ENCODE assay signal across 25 cellular contexts in genomic region chr11:9130297-9130696, GRCh38. TPM values are rescaled to one million over a fixed set of nuclear protein-coding genes. Genes with fewer than 3 reads are reported as not detected.
DNase-seq lines count a peak whose midpoint lies in the region; ATAC-seq, FAIRE-seq and TF ChIP-seq lines count a peak whose summit lies in the region.
"Had no signal": no experiment of that assay in that cellular context is flagged by ENCODE, and none has a peak within 500 bp of the region (broad histone marks: within the 10 kb centered on the region; RNA-seq: fewer than 3 reads in every experiment).

No MANE protein-coding gene starts in this region.

- RAD21 ChIA-PET in GM12878 (lab: Charles Lee; ENCODE audit: unreplicated experiment), result interaction anchor here (0.7 to 1.5 kb wide), 8 partner anchors 12 to 471 kb away, joined by 3 to 7 read pairs (median 3); no protein-coding TSS in a partner anchor

- no peaks in the 10 kb centered on the region for H4K20me1 ChIP-seq in GM12878 (ENCODE audit: control insufficient read depth, insufficient read depth)

- no peak for TF ChIP-seq POLR2A in GM12892 (IDR thresholded peaks at IDR 0.05; ENCODE audit: low read depth, low read length)
- TF ChIP-seq POLR2A in GM12878 (IDR thresholded peaks at IDR 0.05; ENCODE audit: low read depth, low read length), result no peak

- TF ChIP-seq RAD21 in GM12878 (IDR thresholded peaks at IDR 0.05; ENCODE audit: insufficient read depth, low read depth, low read length), result no peak

- H3K9me3 ChIP-seq in GM12878 (replicated peaks; ENCODE audit: control insufficient read depth, insufficient read depth, low read length), result no peaks in the 10 kb centered on the region
- H3K9me3 ChIP-seq: BLaER1 treated with 17β-estradiol and CSF1 and Interleukin-3, amounts not matched to agents 10 nM and 100 nM; MG63; sigmoid colon; SJCRH30 had no signal

- no peak overlapping the region for H3K27ac ChIP-seq in GM12878 (ENCODE audit: control insufficient read depth, insufficient read depth)
- H3K27ac ChIP-seq: BLaER1 treated with 17β-estradiol and CSF1 and Interleukin-3, amounts not matched to agents 10 nM and 100 nM; neural progenitor cell; sigmoid colon; SJCRH30; VCaP had no signal

- DNase-seq in AML-193 (lab: John Stamatoyannopoulos, UW), result peak; percentile 21 to 31
- DNase-seq in GM12892 (ENCODE audit: insufficient read length), result no peak
- DNase-seq in NAMALWA (ENCODE audit: low spot score), result peak; percentile 38
- DNase-seq in GM12878 (ENCODE audit: low read depth, low spot score), result no peak
- no peak for DNase-seq in cerebellum (ENCODE audit: low spot score)
- DNase-seq in T-helper 9 cell, result no peak
- no peak for DNase-seq in retina
- DNase-seq: activated CD4-positive, alpha-beta T cell treated with anti-CD3 and anti-CD28 coated beads, Interleukin-2, amount 10 ng/mL, durations not matched to agents 7 days and 5 days; activated naive CD8-positive, alpha-beta T cell treated with anti-CD3 and anti-CD28 coated beads, Interleukin-2, amount 10 ng/mL, durations not matched to agents 7 days and 5 days; erythroblast; foreskin fibroblast; hippocampal formation; IMR-90; left ventricle myocardium superior; MG63; NCI-H187; NCI-H748 treated with DMSO at 0.1 percent for 48 hours; sigmoid colon; SJCRH30 had no signal

- no peaks in the 10 kb centered on the region for H3K79me2 ChIP-seq in GM12878 (ENCODE audit: control insufficient read depth, insufficient read depth, low read length)

- peak; percentile 72 for ATAC-seq in GM12878
- ATAC-seq in GM19351 (IDR thresholded peaks at IDR 0.05; ENCODE audit: unreplicated experiment), result no peak
- ATAC-seq: left ventricle myocardium superior, Panc1 had no signal

- CTCF ChIA-PET in GM12878 (lab: Yijun Ruan, JAX), result interaction anchor here (0.6 to 15.8 kb wide), 13 partner anchors 8 to 216 kb away, joined by 3 to 323 read pairs (median 4); no protein-coding TSS in a partner anchor

- H3K36me3 ChIP-seq in GM12878 (ENCODE audit: control insufficient read depth in 2 of 2, insufficient read depth in 2 of 2, low read length in 1 of 2), result no peaks in the 10 kb centered on the region; a peak in 1 of 4 replicates
- H3K36me3 ChIP-seq: sigmoid colon, SJCRH30 had no signal

- no peaks in the 10 kb centered on the region for H3K4me1 ChIP-seq in GM12878 (ENCODE audit: control insufficient read depth, insufficient read depth, low read length)
- H3K4me1 ChIP-seq: neural progenitor cell, sigmoid colon, SJCRH30 had no signal

- no TSS peak for BruUV-seq in GM12878 (replicated peaks; lab: Mats Ljungman, UMichigan)

- WGBS in GM12878 (ENCODE audit: insufficient coverage, insufficient replicate concordance, low lambda C conversion rate, missing lambda C conversion rate), result 100% methylated on average over 1 of the region's 1 CpG

- H3K4me3 ChIP-seq in GM12878, result no peak overlapping the region
- H3K4me3 ChIP-seq: BLaER1 treated with 17β-estradiol and CSF1 and Interleukin-3, amounts not matched to agents 10 nM and 100 nM; MG63; neural progenitor cell; sigmoid colon; SJCRH30 had no signal

- no peak overlapping the region for H3K9ac ChIP-seq in GM12878 (ENCODE audit: control insufficient read depth, insufficient read depth, low read length)
- H3K9ac ChIP-seq: BLaER1 treated with 17β-estradiol and CSF1 and Interleukin-3, amounts not matched to agents 10 nM and 100 nM; neural progenitor cell had no signal

- FAIRE-seq in GM12892 (lab: Jason Lieb, UNC) (peak; percentile 50), GM12878 (lab: Jason Lieb, UNC) (no peak)

- no peak overlapping the region for H3K4me2 ChIP-seq in GM12878 (ENCODE audit: control insufficient read depth, insufficient read depth)
- H3K4me2 ChIP-seq: neural progenitor cell had no signal

- in situ Hi-C loops in GM12878 (cut with MboI), result no loop called here

- POLR2A ChIA-PET in GM12878 (lab: Charles Lee), result interaction anchor here (0.9 kb wide), 1 partner anchor 166 kb away, joined by 4 read pairs; no protein-coding TSS in a partner anchor

- intact Hi-C loops in GM12878 (cut with micrococcal nuclease; ENCODE audit: unreplicated experiment), result loop anchor here (5.0 kb wide), 1 partner anchor 33 kb away; no protein-coding TSS in a partner anchor

- TF ChIP-seq CTCF in GM12878 (IDR thresholded peaks at IDR 0.05 in 2 of 3, conservative IDR thresholded peaks at IDR 0.05 in 1 of 3; ENCODE audit: control insufficient read depth in 2 of 3, extremely low read depth in 1 of 3, insufficient read depth in 1 of 3, low read depth in 3 of 3, low read length in 3 of 3), result peak in 2 of 3 experiments; percentile 15 to 16; a peak in 2 of 6 replicates

- H3K27me3 ChIP-seq in GM12878 (replicated peaks in 1 of 2; ENCODE audit: control insufficient read depth in 2 of 2, insufficient read depth in 2 of 2, low read length in 1 of 2), result no peaks in the 10 kb centered on the region
- H3K27me3 ChIP-seq: BLaER1 treated with 17β-estradiol and CSF1 and Interleukin-3, amounts not matched to agents 10 nM and 100 nM; MG63; neural progenitor cell; sigmoid colon; SJCRH30 had no signal

- TF ChIP-seq EP300 in GM12878 (IDR thresholded peaks at IDR 0.05; ENCODE audit: borderline replicate concordance in 1 of 2, control insufficient read depth in 1 of 2, low read depth in 2 of 2, low read length in 2 of 2), result no peak

- no peak overlapping the region for H2AFZ ChIP-seq in GM12878 (ENCODE audit: control insufficient read depth, low read depth, low read length)
- H2AFZ ChIP-seq: neural progenitor cell had no signal

- SMC1A ChIA-PET in GM12878 (lab: Charles Lee; ENCODE audit: uncharacterized antibody, unreplicated experiment), result interaction anchor here (0.6 to 3.0 kb wide), 15 partner anchors 10 to 1374 kb away, joined by 3 to 16 read pairs (median 6); no protein-coding TSS in a partner anchor

TF ChIP-seq in GM12878, 131 proteins besides CTCF, POLR2A, EP300 and RAD21:
- TF ChIP-seq SPI1 (IDR thresholded peaks at IDR 0.05; ENCODE audit: borderline replicate concordance, insufficient read depth, low read depth, low read length), result peak; percentile 87
- TF ChIP-seq ATF3 (IDR thresholded peaks at IDR 0.05; ENCODE audit: borderline replicate concordance, extremely low read depth, low read depth, low read length), result no peak

RNA-seq across cellular contexts. Expression of gene SCUBE2, which starts 38.9 kb away (rescaled TPM):
- polyA plus RNA-seq in GM12892 (2012; ENCODE audit: missing spikeins), result 0.47 TPM
- total RNA-seq in GM12878 (2013; cell fraction: nucleolus; rRNA removed), result 5.6 and 6.9 TPM in 2 replicates
- total RNA-seq in GM12878 (2014; rRNA removed), result 0.27 and 0.56 TPM in 2 replicates
- total RNA-seq in GM12878 (2014; rRNA removed; fragmentation: Illumina TruSeq; extraction: Trizol), result 0.23 and 0.27 TPM in 2 replicates
- 0.24 and 0.31 TPM in 2 replicates for total RNA-seq in GM12878 (2021)
- 0.10 TPM for polyA plus RNA-seq in GM12878 (2011; ENCODE audit: low read depth)
- polyA plus RNA-seq in GM12878 (2011; rRNA removed), result 0.31 and 0.52 TPM in 2 replicates
- 0.10 and 0.15 TPM in 2 replicates for polyA plus RNA-seq in GM12878 (2011; cell fraction: cytosol; rRNA removed)
- polyA plus RNA-seq in GM12878 (2011; cell fraction: nucleus; rRNA removed), result 1.3 and 1.9 TPM in 2 replicates
- 0.18 and 0.25 TPM in 2 replicates for polyA plus RNA-seq in GM12878 (2012)
- 0.06 and 0.12 TPM in 2 replicates for polyA plus RNA-seq in GM12878 (2014; fragmentation: Illumina TruSeq; extraction: Trizol)
- polyA plus RNA-seq in GM12878 (2014; fragmentation: Nextera tagmentation; extraction: Ambion mirVana), result under 1 TPM in 1 of 2 experiments, not detected in 1; 0.35 TPM
- 0.10 and 0.18 TPM in 2 replicates for polyA plus RNA-seq in GM12878 (2014; rRNA removed)
- under 1 TPM in 1 of 2 experiments, not detected in 1; 0.54 TPM for polyA plus RNA-seq in GM12878 (2016; fragmentation: Nextera tagmentation; extraction: Ambion mirVana)
- 1.4 and 2.7 TPM in 2 replicates for polyA minus RNA-seq in GM12878 (2011; rRNA and poly(A)+ RNA removed)
- polyA minus RNA-seq in GM12878 (2011; cell fraction: cytosol; rRNA and poly(A)+ RNA removed), result not detected in 2 replicates
- polyA minus RNA-seq in GM12878 (2011; cell fraction: nucleus; rRNA and poly(A)+ RNA removed), result 0.97 and 1.6 TPM in 2 replicates
- total RNA-seq in cerebellum, result 26.9 TPM
- total RNA-seq: activated naive CD8-positive, alpha-beta T cell treated with anti-CD3 and anti-CD28 coated beads, Interleukin-2, amount 10 ng/mL, durations not matched to agents 7 days and 5 days; activated T-helper 1 cell treated with anti-CD3 and anti-CD28 coated beads, Interleukin-12 subunit alpha, Interleukin-12 subunit beta, Interleukin-2, Interleukin-4 antibody, amounts not matched to agents 30 ng/mL and 10 ng/mL and 1 ng/mL, durations not matched to agents 14 hours and 24 hours and 36 hours had no signal

Comparison
In these comparisons a context has a peak if more than half of its experiments do, and no peak if none do; other contexts are left out.
1. DNase-seq: peak in AML-193 (2 of 2) and NAMALWA (single experiment); none in GM12892 (single experiment), GM12878 (single experiment), cerebellum (single experiment), T-helper 9 cell (single experiment) and retina (single experiment).